19 cellular contexts compared by ENCODE assay signal in the genomic region with DNA sequence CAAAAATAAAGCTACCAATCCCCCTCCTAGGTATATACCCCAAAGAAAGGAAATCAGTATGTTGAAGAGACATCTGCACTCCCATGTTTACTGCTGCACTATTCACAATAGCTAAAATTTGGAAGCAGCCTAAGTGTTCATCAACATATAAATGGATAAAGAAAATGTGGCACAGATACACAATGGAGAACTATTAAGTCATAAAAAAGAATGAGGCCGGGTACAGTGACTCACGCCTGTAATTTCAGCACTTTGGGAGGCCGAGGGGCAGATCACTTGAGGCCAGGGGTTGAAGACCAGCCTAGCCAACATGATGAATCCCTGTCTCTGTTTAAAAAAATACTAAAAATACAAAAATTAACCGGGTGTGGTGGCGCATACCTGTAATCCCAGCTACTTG. TPM values are rescaled to one million over a fixed set of nuclear protein-coding genes. Genes with fewer than 3 reads are reported as not detected.
DNase-seq lines count a peak whose midpoint lies in the region; ATAC-seq and TF ChIP-seq lines count a peak whose summit lies in the region.
"Had no signal": no experiment of that assay in that cellular context is flagged by ENCODE, and none has a peak within 500 bp of the region (broad histone marks: within the 10 kb centered on the region; RNA-seq: fewer than 3 reads in every experiment).

No MANE protein-coding gene starts in this region.

- H3K27ac Mint-ChIP-seq in effector memory CD8-positive, alpha-beta T cell: peak overlapping the region; percentile 22 to 65
- no peak overlapping the region for H3K27ac Mint-ChIP-seq in activated CD4-positive, alpha-beta T cell treated with anti-CD3 and anti-CD28 coated beads, Interleukin-2, amount 10 ng/mL, durations not matched to agents 24 days and 14 days
- H3K27ac Mint-ChIP-seq: B cell; CD4-positive, alpha-beta T cell; CD8-positive, alpha-beta T cell had no signal

- TF ChIP-seq CTCF in RWPE2 (IDR thresholded peaks at IDR 0.05; ENCODE audit: poor library complexity, severe bottlenecking) (no peak), mucosa of descending colon (IDR thresholded peaks at IDR 0.05) (no peak)

- H3K27me3 ChIP-seq in HAP-1 (ENCODE audit: low read depth) (no peaks in the 10 kb centered on the region), RWPE2 (ENCODE audit: insufficient read depth, poor library complexity, severe bottlenecking) (no peaks in the 10 kb centered on the region)
- H3K27me3 ChIP-seq: BLaER1 treated with 17β-estradiol and CSF1 and Interleukin-3, amounts not matched to agents 10 nM and 100 nM had no signal

- H3K27ac ChIP-seq in RWPE2 (ENCODE audit: poor library complexity, severe bottlenecking): no peak overlapping the region
- H3K27ac ChIP-seq: 22Rv1; A549; BLaER1 treated with 17β-estradiol and CSF1 and Interleukin-3, amounts not matched to agents 10 nM and 100 nM; C4-2B had no signal

- H3K9me3 ChIP-seq in HAP-1 (no peaks in the 10 kb centered on the region), RWPE2 (ENCODE audit: severe bottlenecking) (no peaks in the 10 kb centered on the region), mucosa of descending colon (no peaks in the 10 kb centered on the region)
- H3K9me3 ChIP-seq: A549; BLaER1 treated with 17β-estradiol and CSF1 and Interleukin-3, amounts not matched to agents 10 nM and 100 nM; Caco-2 had no signal

- DNase-seq in HAP-1 (ENCODE audit: low spot score in 2 of 2) (peak; percentile 85 to 100), RWPE2 (ENCODE audit: low spot score) (peak; percentile 4), mucosa of descending colon (no peak), T-helper 9 cell (no peak)
- DNase-seq in effector memory CD8-positive, alpha-beta T cell: no peak
- DNase-seq in activated T-cell treated with anti-CD3 and anti-CD28 coated beads, Interleukin-2, amount 50 U/mL, for 48 hours: no peak
- DNase-seq in activated CD4-positive, alpha-beta T cell treated with anti-CD3 and anti-CD28 coated beads, Interleukin-2, amount 10 ng/mL, durations not matched to agents 24 days and 14 days: no peak
- DNase-seq: AML-193; Caco-2; Calu3; CD4-positive, alpha-beta T cell; CD8-positive, alpha-beta T cell; DMS79 treated with DMSO at 0.1 percent for 48 hours; GF-D8 had no signal

- H3K4me3 ChIP-seq in HAP-1 (no peak overlapping the region), RWPE2 (ENCODE audit: severe bottlenecking) (no peak overlapping the region), mucosa of descending colon (no peak overlapping the region)
- H3K4me3 ChIP-seq: A549; BLaER1 treated with 17β-estradiol and CSF1 and Interleukin-3, amounts not matched to agents 10 nM and 100 nM had no signal

- no peak for ATAC-seq in RWPE2 (ENCODE audit: low read depth)
- no peak for ATAC-seq in effector memory CD8-positive, alpha-beta T cell (replicated peaks)
- ATAC-seq in mucosa of descending colon: peak; percentile 42
- ATAC-seq: A549; CD8-positive, alpha-beta T cell had no signal

- no peaks in the 10 kb centered on the region for H3K27me3 Mint-ChIP-seq in effector memory CD8-positive, alpha-beta T cell
- H3K27me3 Mint-ChIP-seq in activated CD4-positive, alpha-beta T cell treated with anti-CD3 and anti-CD28 coated beads, Interleukin-2, amount 10 ng/mL, durations not matched to agents 24 days and 14 days: no peaks in the 10 kb centered on the region
- H3K27me3 Mint-ChIP-seq: B cell; CD4-positive, alpha-beta T cell had no signal

- in situ Hi-C loops in HAP-1 (cut with MboI; ENCODE audit: low sequenced_read_pairs): no loop called here

- H3K4me1 ChIP-seq in HAP-1 (peaks cover 12% of the 10 kb centered on the region), RWPE2 (ENCODE audit: insufficient read depth, poor library complexity, severe bottlenecking) (no peaks in the 10 kb centered on the region), mucosa of descending colon (ENCODE audit: low read depth) (no peaks in the 10 kb centered on the region)
- H3K4me1 ChIP-seq: A549 had no signal

- H3K36me3 ChIP-seq in HAP-1 (replicated peaks) (peaks cover 6% of the 10 kb centered on the region), RWPE2 (ENCODE audit: low read depth) (peaks cover 38% of the 10 kb centered on the region), mucosa of descending colon (ENCODE audit: low read depth) (no peaks in the 10 kb centered on the region)

- H3K4me1 Mint-ChIP-seq in effector memory CD8-positive, alpha-beta T cell (ENCODE audit: low read depth in 2 of 2): peaks cover 0 to 3% of the 10 kb centered on the region in 2 donors
- peaks cover 9% of the 10 kb centered on the region for H3K4me1 Mint-ChIP-seq in activated CD4-positive, alpha-beta T cell treated with anti-CD3 and anti-CD28 coated beads, Interleukin-2, amount 10 ng/mL, durations not matched to agents 24 days and 14 days
- H3K4me1 Mint-ChIP-seq: B cell had no signal

- no peak overlapping the region for H3K4me3 Mint-ChIP-seq in effector memory CD8-positive, alpha-beta T cell
- no peak overlapping the region for H3K4me3 Mint-ChIP-seq in activated CD4-positive, alpha-beta T cell treated with anti-CD3 and anti-CD28 coated beads, Interleukin-2, amount 10 ng/mL, durations not matched to agents 24 days and 14 days
- H3K4me3 Mint-ChIP-seq: B cell; CD4-positive, alpha-beta T cell; CD8-positive, alpha-beta T cell had no signal

- peaks cover 13% of the 10 kb centered on the region for H3K36me3 Mint-ChIP-seq in effector memory CD8-positive, alpha-beta T cell (ENCODE audit: insufficient read depth)
- H3K36me3 Mint-ChIP-seq in activated CD4-positive, alpha-beta T cell treated with anti-CD3 and anti-CD28 coated beads, Interleukin-2, amount 10 ng/mL, durations not matched to agents 24 days and 14 days (ENCODE audit: low read depth): peaks cover 31% of the 10 kb centered on the region

- no peaks in the 10 kb centered on the region for H3K9me3 Mint-ChIP-seq in effector memory CD8-positive, alpha-beta T cell
- no peaks in the 10 kb centered on the region for H3K9me3 Mint-ChIP-seq in activated CD4-positive, alpha-beta T cell treated with anti-CD3 and anti-CD28 coated beads, Interleukin-2, amount 10 ng/mL, durations not matched to agents 24 days and 14 days
- H3K9me3 Mint-ChIP-seq: CD4-positive, alpha-beta T cell; CD8-positive, alpha-beta T cell had no signal

- intact Hi-C loops in mucosa of descending colon (cut with DNase I, micrococcal nuclease): no loop called here
- intact Hi-C loops in activated CD4-positive, alpha-beta T cell treated with anti-CD3 and anti-CD28 coated beads, Interleukin-2, amount 10 ng/mL, durations not matched to agents 24 days and 14 days (cut with micrococcal nuclease): no loop called here

RNA-seq across cellular contexts. Expression of a gene that starts 10.0 kb away (rescaled TPM):
- total RNA-seq in mucosa of descending colon: 10 to 100 TPM; 32.0 to 47.1 (median 36.8) TPM
- total RNA-seq in activated CD4-positive, alpha-beta T cell treated with anti-CD3 and anti-CD28 coated beads, Interleukin-2, amount 10 ng/mL, durations not matched to agents 24 days and 14 days: 21.0 and 23.6 TPM in 2 replicates

RNA-seq across cellular contexts. Expression of a gene that starts 36.5 kb away (rescaled TPM):
- 10 to 100 TPM; 18.7 to 23.9 (median 18.9) TPM for total RNA-seq in mucosa of descending colon
- 33.7 and 34.5 TPM in 2 replicates for total RNA-seq in activated CD4-positive, alpha-beta T cell treated with anti-CD3 and anti-CD28 coated beads, Interleukin-2, amount 10 ng/mL, durations not matched to agents 24 days and 14 days

RNA-seq across cellular contexts. Expression of a gene that starts 51.0 kb away (rescaled TPM):
- total RNA-seq in mucosa of descending colon: 10 to 100 TPM; 47.6 to 54.8 (median 50.4) TPM
- total RNA-seq in activated CD4-positive, alpha-beta T cell treated with anti-CD3 and anti-CD28 coated beads, Interleukin-2, amount 10 ng/mL, durations not matched to agents 24 days and 14 days: 108 and 112 TPM in 2 replicates

RNA-seq across cellular contexts. Expression of a gene that starts 58.6 kb away (rescaled TPM):
- 10 to 100 TPM; 23.6 to 38.2 (median 28.7) TPM for total RNA-seq in mucosa of descending colon
- 4.1 TPM in 2 replicates for total RNA-seq in activated CD4-positive, alpha-beta T cell treated with anti-CD3 and anti-CD28 coated beads, Interleukin-2, amount 10 ng/mL, durations not matched to agents 24 days and 14 days

Comparison
In these comparisons a context has a peak if more than half of its experiments do, and no peak if none do; other contexts are left out.
1. DNase-seq: peak in HAP-1 (2 of 2) and RWPE2 (single experiment); none in effector memory CD8-positive, alpha-beta T cell (0 of 3), mucosa of descending colon (0 of 3), activated T-cell treated with anti-CD3 and anti-CD28 coated beads, Interleukin-2, amount 50 U/mL, for 48 hours (0 of 2), T-helper 9 cell (single experiment) and activated CD4-positive, alpha-beta T cell treated with anti-CD3 and anti-CD28 coated beads, Interleukin-2, amount 10 ng/mL, durations not matched to agents 24 days and 14 days (single experiment).